In genomic region chr7:100590077-100590737, GRCh38 we compare ENCODE assay signal across 1 cellular context.
TF ChIP-seq lines count a peak whose summit lies in the region.

No MANE protein-coding gene starts in this region.

TF ChIP-seq in K562, 482 proteins besides CTCF, POLR2A, EP300 and RAD21:
- TF ChIP-seq ZNF561 (CRISPR knock-in tag; conservative IDR thresholded peaks at IDR 0.05) (no peak), POLR2H (tag; IDR thresholded peaks at IDR 0.05; ENCODE audit: low read depth) (no peak), FIP1L1 (IDR thresholded peaks at IDR 0.05; ENCODE audit: low read depth, low read length, poor library complexity, severe bottlenecking) (no peak), ZNF583 (CRISPR knock-in tag; IDR thresholded peaks at IDR 0.05) (no peak), OTX1 (CRISPR knock-in tag; IDR thresholded peaks at IDR 0.05) (no peak), TRIM28 (IDR thresholded peaks at IDR 0.05) (no peak), CUX1 (CRISPR knock-in tag; IDR thresholded peaks at IDR 0.05) (no peak), ZNF324 (CRISPR knock-in tag; IDR thresholded peaks at IDR 0.05) (no peak), MYC (IDR thresholded peaks at IDR 0.05; ENCODE audit: low read depth, low read length) (no peak), MYC (CRISPR knock-in tag; IDR thresholded peaks at IDR 0.05; ENCODE audit: borderline replicate concordance, low read depth) (no peak), DDX20 (tag; IDR thresholded peaks at IDR 0.05; ENCODE audit: low read depth) (no peak), STAT5B (CRISPR knock-in tag; IDR thresholded peaks at IDR 0.05) (no peak), RBM25 (IDR thresholded peaks at IDR 0.05; ENCODE audit: low read depth, low read length, severe bottlenecking) (no peak), ZNF398 (CRISPR knock-in tag; IDR thresholded peaks at IDR 0.05) (no peak), CTBP1 (IDR thresholded peaks at IDR 0.05; ENCODE audit: borderline replicate concordance) (no peak), ATF7 (IDR thresholded peaks at IDR 0.05) (no peak), RFX7 (CRISPR knock-in tag; IDR thresholded peaks at IDR 0.05) (no peak)
- TF ChIP-seq, protein P1, sequence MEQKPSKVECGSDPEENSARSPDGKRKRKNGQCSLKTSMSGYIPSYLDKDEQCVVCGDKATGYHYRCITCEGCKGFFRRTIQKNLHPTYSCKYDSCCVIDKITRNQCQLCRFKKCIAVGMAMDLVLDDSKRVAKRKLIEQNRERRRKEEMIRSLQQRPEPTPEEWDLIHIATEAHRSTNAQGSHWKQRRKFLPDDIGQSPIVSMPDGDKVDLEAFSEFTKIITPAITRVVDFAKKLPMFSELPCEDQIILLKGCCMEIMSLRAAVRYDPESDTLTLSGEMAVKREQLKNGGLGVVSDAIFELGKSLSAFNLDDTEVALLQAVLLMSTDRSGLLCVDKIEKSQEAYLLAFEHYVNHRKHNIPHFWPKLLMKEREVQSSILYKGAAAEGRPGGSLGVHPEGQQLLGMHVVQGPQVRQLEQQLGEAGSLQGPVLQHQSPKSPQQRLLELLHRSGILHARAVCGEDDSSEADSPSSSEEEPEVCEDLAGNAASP (IDR thresholded peaks at IDR 0.05): no peak
- TF ChIP-seq, protein P2, sequence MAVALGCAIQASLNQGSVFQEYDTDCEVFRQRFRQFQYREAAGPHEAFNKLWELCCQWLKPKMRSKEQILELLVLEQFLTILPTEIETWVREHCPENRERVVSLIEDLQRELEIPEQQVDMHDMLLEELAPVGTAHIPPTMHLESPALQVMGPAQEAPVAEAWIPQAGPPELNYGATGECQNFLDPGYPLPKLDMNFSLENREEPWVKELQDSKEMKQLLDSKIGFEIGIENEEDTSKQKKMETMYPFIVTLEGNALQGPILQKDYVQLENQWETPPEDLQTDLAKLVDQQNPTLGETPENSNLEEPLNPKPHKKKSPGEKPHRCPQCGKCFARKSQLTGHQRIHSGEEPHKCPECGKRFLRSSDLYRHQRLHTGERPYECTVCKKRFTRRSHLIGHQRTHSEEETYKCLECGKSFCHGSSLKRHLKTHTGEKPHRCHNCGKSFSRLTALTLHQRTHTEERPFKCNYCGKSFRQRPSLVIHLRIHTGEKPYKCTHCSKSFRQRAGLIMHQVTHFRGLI (CRISPR knock-in tag; IDR thresholded peaks at IDR 0.05): no peak
